12 cellular contexts compared by ENCODE assay signal in genomic region chr12:27542628-27543027, GRCh38. TPM values are rescaled to one million over a fixed set of nuclear protein-coding genes. Genes with fewer than 3 reads are reported as not detected.
A peak's percentile ranks its signal among the peaks of the same experiment; 100 is the strongest.
DNase-seq lines count a peak whose midpoint lies in the region; ATAC-seq, FAIRE-seq and TF ChIP-seq lines count a peak whose summit lies in the region.
"Had no signal": no experiment of that assay in that cellular context is flagged by ENCODE, and none has a peak within 500 bp of the region (broad histone marks: within the 10 kb centered on the region; RNA-seq: fewer than 3 reads in every experiment).

No MANE protein-coding gene starts in this region.

- peaks cover 4 to 16% of the 10 kb centered on the region in 2 donors for H3K36me3 Mint-ChIP-seq in stimulated activated naive B cell treated with anti-CD40 and anti-IgM and Interleukin-4, amounts not matched to agents 10 μg/mL and 1 μg/mL and 100 μg/mL, for 72 hours
- H3K36me3 Mint-ChIP-seq in activated T-helper 1 cell treated with anti-CD3 and anti-CD28 coated beads, Interleukin-12 subunit alpha, Interleukin-12 subunit beta, Interleukin-2, Interleukin-4 antibody, amounts not matched to agents 30 ng/mL and 10 ng/mL and 1 ng/mL, durations not matched to agents 14 hours and 24 hours and 36 hours (ENCODE audit: low read depth): peaks cover 23% of the 10 kb centered on the region

- H3K4me3 ChIP-seq in heart right ventricle (no peak overlapping the region), aorta (ENCODE audit: low read length in 2 of 2) (peak overlapping the region in 1 of 2 donors; percentile 34), Karpas-422 (ENCODE audit: low read length) (no peak overlapping the region)
- H3K4me3 ChIP-seq: K562 had no signal

- intact Hi-C loops in heart right ventricle (cut with DNase I) (no loop called here), aorta (cut with DNase I) (no loop called here)
- intact Hi-C loops in activated T-helper 1 cell treated with anti-CD3 and anti-CD28 coated beads, Interleukin-12 subunit alpha, Interleukin-12 subunit beta, Interleukin-2, Interleukin-4 antibody, amounts not matched to agents 30 ng/mL and 10 ng/mL and 1 ng/mL, durations not matched to agents 14 hours and 24 hours and 36 hours (cut with micrococcal nuclease): no loop called here

- H3K4me3 Mint-ChIP-seq in stimulated activated naive B cell treated with anti-CD40 and anti-IgM and Interleukin-4, amounts not matched to agents 10 μg/mL and 1 μg/mL and 100 μg/mL, for 72 hours: no peak overlapping the region
- no peak overlapping the region for H3K4me3 Mint-ChIP-seq in activated T-helper 1 cell treated with anti-CD3 and anti-CD28 coated beads, Interleukin-12 subunit alpha, Interleukin-12 subunit beta, Interleukin-2, Interleukin-4 antibody, amounts not matched to agents 30 ng/mL and 10 ng/mL and 1 ng/mL, durations not matched to agents 14 hours and 24 hours and 36 hours

- no peaks in the 10 kb centered on the region for H3K79me2 ChIP-seq in Karpas-422 (ENCODE audit: low read length)

- no peak for TF ChIP-seq POLR2A in H54 (IDR thresholded peaks at IDR 0.05; ENCODE audit: low read depth, low read length)

- no peak overlapping the region for H3K9ac ChIP-seq in Karpas-422 (ENCODE audit: low read length)

- H3K36me3 ChIP-seq in heart right ventricle: no peaks in the 10 kb centered on the region
- no peaks in the 10 kb centered on the region for H3K36me3 ChIP-seq in aorta (ENCODE audit: control insufficient read depth in 1 of 2, insufficient read depth in 2 of 2, low read length in 1 of 2)
- no peaks in the 10 kb centered on the region for H3K36me3 ChIP-seq in Karpas-422 (ENCODE audit: insufficient read depth, low read length)

- WGBS in heart right ventricle, 2 donors: 25 to 42% methylated on average over 5 of the region's 5 CpGs
- 9 to 10% methylated on average over 5 of the region's 5 CpGs for WGBS in aorta, 2 donors

- no peaks in the 10 kb centered on the region for H3K27me3 Mint-ChIP-seq in stimulated activated naive B cell treated with anti-CD40 and anti-IgM and Interleukin-4, amounts not matched to agents 10 μg/mL and 1 μg/mL and 100 μg/mL, for 72 hours
- H3K27me3 Mint-ChIP-seq in activated T-helper 1 cell treated with anti-CD3 and anti-CD28 coated beads, Interleukin-12 subunit alpha, Interleukin-12 subunit beta, Interleukin-2, Interleukin-4 antibody, amounts not matched to agents 30 ng/mL and 10 ng/mL and 1 ng/mL, durations not matched to agents 14 hours and 24 hours and 36 hours (ENCODE audit: insufficient read depth): peaks cover 2% of the 10 kb centered on the region

- peaks cover 29 to 30% of the 10 kb centered on the region in 2 donors for H3K4me1 Mint-ChIP-seq in stimulated activated naive B cell treated with anti-CD40 and anti-IgM and Interleukin-4, amounts not matched to agents 10 μg/mL and 1 μg/mL and 100 μg/mL, for 72 hours
- H3K4me1 Mint-ChIP-seq in activated T-helper 1 cell treated with anti-CD3 and anti-CD28 coated beads, Interleukin-12 subunit alpha, Interleukin-12 subunit beta, Interleukin-2, Interleukin-4 antibody, amounts not matched to agents 30 ng/mL and 10 ng/mL and 1 ng/mL, durations not matched to agents 14 hours and 24 hours and 36 hours (ENCODE audit: low read depth): peaks cover 22% of the 10 kb centered on the region

- H4K20me1 ChIP-seq in Karpas-422 (ENCODE audit: insufficient read depth, low read depth, low read length): no peaks in the 10 kb centered on the region

- TF ChIP-seq CTCF in heart right ventricle (IDR thresholded peaks at IDR 0.05): no peak
- TF ChIP-seq CTCF in GM10266 (IDR thresholded peaks at IDR 0.05; ENCODE audit: control insufficient read depth, insufficient read depth, low read depth, missing control alignments): no peak

- peaks cover 0 to 3% of the 10 kb centered on the region in 2 donors for H3K9me3 Mint-ChIP-seq in stimulated activated naive B cell treated with anti-CD40 and anti-IgM and Interleukin-4, amounts not matched to agents 10 μg/mL and 1 μg/mL and 100 μg/mL, for 72 hours
- H3K9me3 Mint-ChIP-seq in activated T-helper 1 cell treated with anti-CD3 and anti-CD28 coated beads, Interleukin-12 subunit alpha, Interleukin-12 subunit beta, Interleukin-2, Interleukin-4 antibody, amounts not matched to agents 30 ng/mL and 10 ng/mL and 1 ng/mL, durations not matched to agents 14 hours and 24 hours and 36 hours: no peaks in the 10 kb centered on the region

- FAIRE-seq in H54 (lab: Jason Lieb, UNC): peak; percentile 62
- FAIRE-seq: K562 had no signal

- DNase-seq in H54 (ENCODE audit: insufficient read length, low spot score) (no peak), astrocyte of the hippocampus (ENCODE audit: low read depth, low spot score) (peak; percentile 92), heart right ventricle (no peak), aorta (no peak), Karpas-422 (no peak), GM10266 (ENCODE audit: extremely low spot score) (no peak)
- DNase-seq in stimulated activated naive B cell treated with anti-CD40 and anti-IgM and Interleukin-4, amounts not matched to agents 10 μg/mL and 1 μg/mL and 100 μg/mL, for 72 hours: no peak
- DNase-seq in activated T-helper 1 cell treated with anti-CD3 and anti-CD28 coated beads, Interleukin-12 subunit alpha, Interleukin-12 subunit beta, Interleukin-2, Interleukin-4 antibody, amounts not matched to agents 30 ng/mL and 10 ng/mL and 1 ng/mL, durations not matched to agents 14 hours and 24 hours and 36 hours (ENCODE audit: low spot score): no peak
- DNase-seq: activated CD4-positive, CD25-positive, alpha-beta regulatory T cell; activated effector memory CD4-positive, alpha-beta T cell treated with anti-CD3 and anti-CD28 coated beads, Interleukin-2, amount 50 U/mL, for 16 hours; DMS 273 treated with DMSO at 0.1 percent for 48 hours had no signal

- ATAC-seq in heart right ventricle (peak in 3 of 8 donors; percentile 10 to 39 (median 25)), aorta (ENCODE audit: low FRiP score) (no peak)
- no peak for ATAC-seq in stimulated activated naive B cell treated with anti-CD40 and anti-IgM and Interleukin-4, amounts not matched to agents 10 μg/mL and 1 μg/mL and 100 μg/mL, for 72 hours (replicated peaks)
- ATAC-seq: K562 had no signal

- H3K27me3 ChIP-seq in heart right ventricle: no peaks in the 10 kb centered on the region
- no peaks in the 10 kb centered on the region for H3K27me3 ChIP-seq in aorta (ENCODE audit: control insufficient read depth in 1 of 2, insufficient read depth in 2 of 2, low read length in 1 of 2)
- no peaks in the 10 kb centered on the region for H3K27me3 ChIP-seq in Karpas-422 (ENCODE audit: low read length)

- no peak overlapping the region for H2AFZ ChIP-seq in Karpas-422 (ENCODE audit: low read length)

- peak overlapping the region; percentile 20 for H3K27ac Mint-ChIP-seq in stimulated activated naive B cell treated with anti-CD40 and anti-IgM and Interleukin-4, amounts not matched to agents 10 μg/mL and 1 μg/mL and 100 μg/mL, for 72 hours
- H3K27ac Mint-ChIP-seq in activated T-helper 1 cell treated with anti-CD3 and anti-CD28 coated beads, Interleukin-12 subunit alpha, Interleukin-12 subunit beta, Interleukin-2, Interleukin-4 antibody, amounts not matched to agents 30 ng/mL and 10 ng/mL and 1 ng/mL, durations not matched to agents 14 hours and 24 hours and 36 hours: no peak overlapping the region

- no peaks in the 10 kb centered on the region for H3K9me3 ChIP-seq in heart right ventricle
- H3K9me3 ChIP-seq in aorta (ENCODE audit: control insufficient read depth, low read length): no peaks in the 10 kb centered on the region
- H3K9me3 ChIP-seq in Karpas-422 (ENCODE audit: low read length): no peaks in the 10 kb centered on the region

- H3K4me1 ChIP-seq in heart right ventricle (peaks cover 26 to 91% (median 80%) of the 10 kb centered on the region in 9 donors), aorta (ENCODE audit: control insufficient read depth in 1 of 2, insufficient read depth in 2 of 2, low read length in 2 of 2) (peaks cover 9 to 30% of the 10 kb centered on the region in 2 donors), Karpas-422 (ENCODE audit: low read length) (no peaks in the 10 kb centered on the region)

- no peaks in the 10 kb centered on the region for H3K9me2 ChIP-seq in Karpas-422 (replicated peaks; ENCODE audit: insufficient read depth, low read length)

- H3K4me2 ChIP-seq in Karpas-422 (ENCODE audit: low read depth, low read length, poor library complexity, severe bottlenecking): no peak overlapping the region

- peak overlapping the region in 8 of 10 donors; percentile 3 to 66 (median 31) for H3K27ac ChIP-seq in heart right ventricle
- H3K27ac ChIP-seq in aorta (ENCODE audit: low read depth in 1 of 2, low read length in 2 of 2): peak overlapping the region in 1 of 2 donors; percentile 57
- no peak overlapping the region for H3K27ac ChIP-seq in Karpas-422 (ENCODE audit: low read length)

RNA-seq across cellular contexts. Expression of gene PPFIBP1, which starts 18.6 kb away (rescaled TPM):
- 100 to 1,000 TPM; 233 to 450 (median 325) TPM for total RNA-seq in heart right ventricle
- 10 to 100 TPM; 22.9 to 64.7 TPM for polyA plus RNA-seq in heart right ventricle
- 100 to 1,000 TPM; 175 to 247 TPM for total RNA-seq in aorta
- polyA plus RNA-seq in aorta: 10 to 100 TPM; 29.7 to 41.8 TPM
- total RNA-seq in Karpas-422 (2014; rRNA removed; shearing (Covaris generic); ENCODE audit: low replicate concordance): 1.2 and 3.6 TPM in 2 replicates
- 53.8 and 55.7 TPM in 2 replicates for total RNA-seq in activated T-helper 1 cell treated with anti-CD3 and anti-CD28 coated beads, Interleukin-12 subunit alpha, Interleukin-12 subunit beta, Interleukin-2, Interleukin-4 antibody, amounts not matched to agents 30 ng/mL and 10 ng/mL and 1 ng/mL, durations not matched to agents 14 hours and 24 hours and 36 hours

Comparison
In these comparisons a context has a peak if more than half of its experiments do, and no peak if none do; other contexts are left out.
1. RNA of gene PPFIBP1, which starts 18.6 kb away (total RNA-seq): 233 to 450 TPM in heart right ventricle, 175 to 247 TPM in aorta and 53.8 to 55.7 TPM in activated T-helper 1 cell treated with anti-CD3 and anti-CD28 coated beads, Interleukin-12 subunit alpha, Interleukin-12 subunit beta, Interleukin-2, Interleukin-4 antibody, amounts not matched to agents 30 ng/mL and 10 ng/mL and 1 ng/mL, durations not matched to agents 14 hours and 24 hours and 36 hours; 1.2 to 3.6 TPM in Karpas-422; every median in the first group is over 10 times any median in the second.